In genomic region chr10:133355991-133356390, GRCh38 we compare ENCODE assay signal across 15 cellular contexts. TPM values are rescaled to one million over a fixed set of nuclear protein-coding genes. Genes with fewer than 3 reads are reported as not detected.
DNase-seq lines count a peak whose midpoint lies in the region; ATAC-seq lines count a peak whose summit lies in the region.
"Had no signal": no experiment of that assay in that cellular context is flagged by ENCODE, and none has a peak within 500 bp of the region (broad histone marks: within the 10 kb centered on the region; RNA-seq: fewer than 3 reads in every experiment).

No MANE protein-coding gene starts in this region.

- DNase-seq in stimulated activated naive CD8-positive, alpha-beta T cell treated with anti-CD3 and anti-CD28 coated beads, Interleukin-15, Interleukin-2, amounts not matched to agents 100 U/mL and 50 U/mL, for 24 hours: no peak
- DNase-seq in T-helper 17 cell: no peak
- DNase-seq in immature natural killer cell: no peak
- no peak for DNase-seq in iPS-NIHi7 (ENCODE audit: extremely low spot score)
- no peak for DNase-seq in caudate nucleus (lab: John Stamatoyannopoulos, UW)
- DNase-seq in NCI-H128 (lab: John Stamatoyannopoulos, UW; ENCODE audit: unreplicated experiment): no peak
- DNase-seq: C1 segment of cervical spinal cord, NCI-H1092, NCI-H2227 treated with DMSO at 0.1 percent for 48 hours, SJCRH30, small intestine, stomach had no signal

- peak overlapping the region; percentile 63 for H3K4me3 Mint-ChIP-seq in stimulated activated naive CD8-positive, alpha-beta T cell treated with anti-CD3 and anti-CD28 coated beads, Interleukin-15, Interleukin-2, amounts not matched to agents 100 ng/mL and 50 ng/mL, for 24 hours
- H3K4me3 Mint-ChIP-seq in T-helper 17 cell (peak overlapping the region; percentile 62), immature natural killer cell (peak overlapping the region; percentile 54 to 66 (median 58))

- no peak for ATAC-seq in stimulated activated naive CD8-positive, alpha-beta T cell treated with anti-CD3 and anti-CD28 coated beads, Interleukin-15, Interleukin-2, amounts not matched to agents 100 U/mL and 50 U/mL, for 24 hours
- ATAC-seq in T-helper 17 cell (no peak), GM21515 (IDR thresholded peaks at IDR 0.05; ENCODE audit: unreplicated experiment) (no peak)

- no peak overlapping the region for H3K27ac ChIP-seq in caudate nucleus (ENCODE audit: low read depth, low read length)
- H3K27ac ChIP-seq: parathyroid adenoma, SJCRH30, stomach had no signal

- H3K4me1 Mint-ChIP-seq in stimulated activated naive CD8-positive, alpha-beta T cell treated with anti-CD3 and anti-CD28 coated beads, Interleukin-15, Interleukin-2, amounts not matched to agents 100 ng/mL and 50 ng/mL, for 24 hours (ENCODE audit: low read depth): peaks cover 5% of the 10 kb centered on the region
- H3K4me1 Mint-ChIP-seq in T-helper 17 cell: no peaks in the 10 kb centered on the region
- peaks cover 0 to 4% of the 10 kb centered on the region in 2 donors for H3K4me1 Mint-ChIP-seq in immature natural killer cell

- no peaks in the 10 kb centered on the region for H3K36me3 Mint-ChIP-seq in stimulated activated naive CD8-positive, alpha-beta T cell treated with anti-CD3 and anti-CD28 coated beads, Interleukin-15, Interleukin-2, amounts not matched to agents 100 ng/mL and 50 ng/mL, for 24 hours (ENCODE audit: low read depth)
- no peaks in the 10 kb centered on the region for H3K36me3 Mint-ChIP-seq in T-helper 17 cell (ENCODE audit: low read depth)
- H3K36me3 Mint-ChIP-seq in immature natural killer cell: no peaks in the 10 kb centered on the region

- H3K9me3 Mint-ChIP-seq in stimulated activated naive CD8-positive, alpha-beta T cell treated with anti-CD3 and anti-CD28 coated beads, Interleukin-15, Interleukin-2, amounts not matched to agents 100 ng/mL and 50 ng/mL, for 24 hours: no peaks in the 10 kb centered on the region
- H3K9me3 Mint-ChIP-seq in immature natural killer cell: no peaks in the 10 kb centered on the region

- H3K27me3 Mint-ChIP-seq in stimulated activated naive CD8-positive, alpha-beta T cell treated with anti-CD3 and anti-CD28 coated beads, Interleukin-15, Interleukin-2, amounts not matched to agents 100 ng/mL and 50 ng/mL, for 24 hours: no peaks in the 10 kb centered on the region
- H3K27me3 Mint-ChIP-seq in T-helper 17 cell: peaks cover 1% of the 10 kb centered on the region
- no peaks in the 10 kb centered on the region for H3K27me3 Mint-ChIP-seq in immature natural killer cell (ENCODE audit: low read depth in 3 of 3)

- no peaks in the 10 kb centered on the region for H3K9me3 ChIP-seq in T-helper 17 cell (ENCODE audit: control insufficient read depth, low read length, poor library complexity, severe bottlenecking)
- H3K9me3 ChIP-seq: SJCRH30, stomach had no signal

- H3K27ac Mint-ChIP-seq in stimulated activated naive CD8-positive, alpha-beta T cell treated with anti-CD3 and anti-CD28 coated beads, Interleukin-15, Interleukin-2, amounts not matched to agents 100 ng/mL and 50 ng/mL, for 24 hours: no peak overlapping the region
- H3K27ac Mint-ChIP-seq in T-helper 17 cell (no peak overlapping the region), immature natural killer cell (no peak overlapping the region)

RNA-seq across cellular contexts. Expression of gene FUOM, which starts 1.8 kb away (rescaled TPM):
- 1 to 10 TPM; 6.3 to 9.1 TPM for total RNA-seq in T-helper 17 cell
- polyA plus RNA-seq in immature natural killer cell: 10 to 100 TPM; 12.3 to 28.7 (median 17.5) TPM
- total RNA-seq: SJCRH30 had no signal

RNA-seq across cellular contexts. Expression of gene PRAP1, which starts 8.8 kb away (rescaled TPM):
- not detected for total RNA-seq in T-helper 17 cell
- not detected for polyA plus RNA-seq in immature natural killer cell
- total RNA-seq: SJCRH30 had no signal
- polyA plus RNA-seq: stomach had no signal

RNA-seq across cellular contexts. Expression of gene ECHS1, which starts 17.2 kb away (rescaled TPM):
- 10 to 100 TPM; 18.2 to 20.2 TPM for total RNA-seq in T-helper 17 cell
- polyA plus RNA-seq in immature natural killer cell: 100 to 1,000 TPM in 2 of 3 donors, 10 to 100 TPM in 1; 91.2 to 134 (median 118) TPM

RNA-seq across cellular contexts. Expression of gene CALY, which starts 19.3 kb away (rescaled TPM):
- total RNA-seq in T-helper 17 cell: 1 to 10 TPM in 1 of 2 donors, under 1 TPM in 1; 0.96 to 1.9 TPM
- not detected for polyA plus RNA-seq in immature natural killer cell
- total RNA-seq: SJCRH30 had no signal

RNA-seq across cellular contexts. Expression of gene PAOX, which starts 23.1 kb away (rescaled TPM):
- total RNA-seq in T-helper 17 cell: 1 to 10 TPM; 3.5 to 6.3 TPM
- 10 to 100 TPM; 10.5 to 13.0 (median 11.0) TPM for polyA plus RNA-seq in immature natural killer cell
- total RNA-seq: SJCRH30 had no signal
